In the genomic region with DNA sequence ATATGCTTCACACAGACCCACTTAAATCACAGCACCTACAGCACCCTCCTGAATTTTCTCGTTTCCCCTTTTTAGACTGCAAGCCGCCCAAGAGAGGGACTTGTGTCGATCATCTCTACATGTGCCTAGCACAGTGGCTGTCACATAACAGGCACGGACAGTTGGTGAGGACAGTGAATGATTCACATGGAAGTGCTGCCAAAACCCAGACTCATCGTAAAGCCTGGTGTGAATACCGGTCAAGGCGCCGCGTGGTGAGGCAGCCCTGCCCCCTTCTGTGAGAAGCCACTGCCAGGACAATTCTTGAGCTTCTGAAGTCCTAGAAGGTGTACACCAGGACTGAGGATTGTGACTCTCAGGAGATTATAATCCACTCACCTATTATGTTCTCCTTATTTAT, we compare ENCODE assay signal across 28 cellular contexts.
"Had no signal": no experiment of that assay in that cellular context is flagged by ENCODE, and none has a peak within 500 bp of the region (broad histone marks: within the 10 kb centered on the region; RNA-seq: fewer than 3 reads in every experiment).

No MANE protein-coding gene starts in this region.

- H3K9me3 ChIP-seq: left lung, lower lobe of right lung, ovary, tibial nerve, uterus had no signal

- H3K4me1 Mint-ChIP-seq: mesothelial cell of epicardium; naive B cell; natural killer cell; nephron progenitor cell; neural progenitor cell; stimulated activated memory B cell treated with anti-CD40 and anti-IgM and Interleukin-4, amounts not matched to agents 10 μg/mL and 1 μg/mL and 100 μg/mL, for 72 hours; stimulated activated naive CD8-positive, alpha-beta T cell treated with anti-CD3 and anti-CD28 coated beads, Interleukin-15, amount 100 ng/mL, for 72 hours had no signal

- H3K36me3 ChIP-seq: ovary, uterus had no signal

- H3K27ac Mint-ChIP-seq: mesothelial cell of epicardium; natural killer cell; nephron progenitor cell; neural progenitor cell; progenitor cell of endocrine pancreas; stimulated activated memory B cell treated with anti-CD40 and anti-IgM and Interleukin-4, amounts not matched to agents 10 μg/mL and 1 μg/mL and 100 μg/mL, for 72 hours; stimulated activated naive CD8-positive, alpha-beta T cell treated with anti-CD3 and anti-CD28 coated beads, Interleukin-15, amount 100 ng/mL, for 72 hours; type B pancreatic cell had no signal

- DNase-seq: hippocampal formation; kidney; left colon; left lung; lower lobe of right lung; mammary epithelial cell; mesendoderm; naive B cell; natural killer cell; nephron progenitor cell; ovary; retina; right cardiac atrium; stimulated activated CD4-positive, alpha-beta T cell treated with anti-CD3 and anti-CD28 coated beads, Interleukin-12 subunit alpha, Interleukin-12 subunit beta, amount 100 ng/mL, for 4 hours; stimulated activated CD4-positive, alpha-beta T cell treated with anti-CD3 and anti-CD28 coated beads, Interleukin-15, amount 100 ng/mL, for 24 hours; stimulated activated CD4-positive, alpha-beta T cell treated with anti-CD3 and anti-CD28 coated beads, Interleukin-4, amount 100 ng/mL, for 4 hours; stimulated activated CD8-positive, alpha-beta memory T cell treated with anti-CD3 and anti-CD28 coated beads, Interleukin-4, amount 100 ng/mL, for 48 hours; stimulated activated naive CD4-positive, alpha-beta T cell treated with Interleukin-2 at 50 U/mL for 16 hours; stimulated activated naive CD8-positive, alpha-beta T cell treated with anti-CD3 and anti-CD28 coated beads, Interleukin-15, amount 100 ng/mL, for 72 hours; uterus had no signal

- H3K4me3 ChIP-seq: left lung, lower lobe of right lung, neural progenitor cell, ovary, skin epidermis, tibial nerve, uterus had no signal

- ATAC-seq: left colon; left lung; lower lobe of right lung; natural killer cell; right cardiac atrium; sciatic nerve; stimulated activated memory B cell treated with anti-CD40 and anti-IgM and Interleukin-4, amounts not matched to agents 10 μg/mL and 1 μg/mL and 100 μg/mL, for 72 hours; stimulated activated naive CD8-positive, alpha-beta T cell treated with anti-CD3 and anti-CD28 coated beads, Interleukin-15, amount 100 ng/mL, for 72 hours had no signal

- H3K9me3 Mint-ChIP-seq: naive B cell; natural killer cell; nephron progenitor cell; neural progenitor cell; stimulated activated memory B cell treated with anti-CD40 and anti-IgM and Interleukin-4, amounts not matched to agents 10 μg/mL and 1 μg/mL and 100 μg/mL, for 72 hours; stimulated activated naive CD8-positive, alpha-beta T cell treated with anti-CD3 and anti-CD28 coated beads, Interleukin-15, amount 100 ng/mL, for 72 hours; type B pancreatic cell had no signal

- H3K4me3 Mint-ChIP-seq: mesothelial cell of epicardium; naive B cell; natural killer cell; nephron progenitor cell; neural progenitor cell; stimulated activated memory B cell treated with anti-CD40 and anti-IgM and Interleukin-4, amounts not matched to agents 10 μg/mL and 1 μg/mL and 100 μg/mL, for 72 hours; stimulated activated naive CD8-positive, alpha-beta T cell treated with anti-CD3 and anti-CD28 coated beads, Interleukin-15, amount 100 ng/mL, for 72 hours; type B pancreatic cell had no signal

- H3K27me3 Mint-ChIP-seq: naive B cell; progenitor cell of endocrine pancreas; stimulated activated memory B cell treated with anti-CD40 and anti-IgM and Interleukin-4, amounts not matched to agents 10 μg/mL and 1 μg/mL and 100 μg/mL, for 72 hours; stimulated activated naive CD8-positive, alpha-beta T cell treated with anti-CD3 and anti-CD28 coated beads, Interleukin-15, amount 100 ng/mL, for 72 hours; type B pancreatic cell had no signal

- H3K4me1 ChIP-seq: left lung, lower lobe of right lung, tibial nerve, uterus had no signal

- H3K27me3 ChIP-seq: left lung, neural progenitor cell, ovary, tibial nerve, uterus had no signal

- H3K27ac ChIP-seq: left lung, lower lobe of right lung, neural progenitor cell, ovary, skin epidermis, tibial nerve, uterus had no signal
